23 cellular contexts compared by ENCODE assay signal in genomic region chr3:191217331-191217730, GRCh38.
DNase-seq lines count a peak whose midpoint lies in the region; FAIRE-seq and TF ChIP-seq lines count a peak whose summit lies in the region.
"Had no signal": no experiment of that assay in that cellular context is flagged by ENCODE, and none has a peak within 500 bp of the region (broad histone marks: within the 10 kb centered on the region; RNA-seq: fewer than 3 reads in every experiment).

No MANE protein-coding gene starts in this region.

- no peak for TF ChIP-seq CTCF in AG09309 (IDR thresholded peaks at IDR 0.05; ENCODE audit: control insufficient read depth, insufficient read depth, low read depth, low read length, missing control alignments)

- DNase-seq in AG09309 (ENCODE audit: low read depth): peak; percentile 16
- DNase-seq in H54 (ENCODE audit: insufficient read length, low spot score): no peak
- peak; percentile 75 for DNase-seq in fibroblast of peridontal ligament (ENCODE audit: extremely low read depth)
- peak; percentile 31 for DNase-seq in skeletal muscle cell (ENCODE audit: low read depth)
- no peak for DNase-seq in NCI-H1105 treated with DMSO at 0.1 percent for 48 hours (lab: John Stamatoyannopoulos, UW)
- no peak for DNase-seq in stimulated activated CD4-positive, alpha-beta T cell treated with anti-CD3 and anti-CD28 coated beads, Interleukin-15, amount 100 ng/mL, for 24 hours
- DNase-seq in NCI-H2081 treated with DMSO at 0.1 percent for 48 hours (lab: John Stamatoyannopoulos, UW): no peak
- DNase-seq in putamen (ENCODE audit: low spot score): no peak
- DNase-seq: CD4-positive, CD25-positive, alpha-beta regulatory T cell; COR-L47; DMS79; Kasumi-1; MM.1S; NCI-H1048; NCI-H1436; NCI-H187 treated with DMSO at 0.1 percent for 48 hours; NCI-H2227 treated with DMSO at 0.1 percent for 48 hours; NCI-H510A treated with DMSO at 0.1 percent for 48 hours; NCI-H748 treated with DMSO at 0.1 percent for 48 hours; SIG-M5; SK-N-SH had no signal

- FAIRE-seq in H54 (lab: Jason Lieb, UNC): peak; percentile 50
- FAIRE-seq: GM12892 had no signal

- TF ChIP-seq POLR2A in H54 (IDR thresholded peaks at IDR 0.05; ENCODE audit: low read depth, low read length): no peak

- H3K4me3 ChIP-seq in AG09309 (ENCODE audit: control insufficient read depth, low read depth, low read length): no peak overlapping the region
- H3K4me3 ChIP-seq in skeletal muscle cell (ENCODE audit: low read depth, low read length): no peak overlapping the region
- H3K4me3 ChIP-seq: HAP-1 had no signal

Comparison
In these comparisons a context has a peak if more than half of its experiments do, and no peak if none do; other contexts are left out.
1. DNase-seq: peak in AG09309 (single experiment), fibroblast of peridontal ligament (single experiment) and skeletal muscle cell (single experiment); none in H54 (single experiment), NCI-H1105 treated with DMSO at 0.1 percent for 48 hours (single experiment), stimulated activated CD4-positive, alpha-beta T cell treated with anti-CD3 and anti-CD28 coated beads, Interleukin-15, amount 100 ng/mL, for 24 hours (single experiment), NCI-H2081 treated with DMSO at 0.1 percent for 48 hours (single experiment) and putamen (single experiment).